1 cellular context compared by ENCODE assay signal in genomic region chr5:158461240-158461854, GRCh38.
TF ChIP-seq lines count a peak whose summit lies in the region.

No MANE protein-coding gene starts in this region.

TF ChIP-seq in HepG2, 621 proteins besides CTCF, POLR2A, EP300 and RAD21 (continued from another document and continues in another):
- no peak for TF ChIP-seq MLXIP (CRISPR knock-in tag; IDR thresholded peaks at IDR 0.05; ENCODE audit: borderline replicate concordance)
- no peak for TF ChIP-seq ZNF615 (CRISPR knock-in tag; IDR thresholded peaks at IDR 0.05; ENCODE audit: borderline replicate concordance)
- 0 out of 2 replicates have a peak, but pooled peaks have one; percentile 55 for TF ChIP-seq ZNF816 (CRISPR knock-in tag; IDR thresholded peaks at IDR 0.05; ENCODE audit: borderline replicate concordance)
- TF ChIP-seq MLLT10 (CRISPR knock-in tag; IDR thresholded peaks at IDR 0.05): no peak
- TF ChIP-seq LRRFIP1 (CRISPR knock-in tag; conservative IDR thresholded peaks at IDR 0.05): no peak
- TF ChIP-seq ZNF749 (CRISPR knock-in tag; IDR thresholded peaks at IDR 0.05; ENCODE audit: borderline replicate concordance): no peak
- TF ChIP-seq ZFAT (CRISPR knock-in tag; conservative IDR thresholded peaks at IDR 0.05): no peak
- TF ChIP-seq GFI1 (CRISPR knock-in tag; IDR thresholded peaks at IDR 0.05; ENCODE audit: borderline replicate concordance): 0 out of 2 replicates have a peak, but pooled peaks have one; percentile 47
- TF ChIP-seq, protein P1, sequence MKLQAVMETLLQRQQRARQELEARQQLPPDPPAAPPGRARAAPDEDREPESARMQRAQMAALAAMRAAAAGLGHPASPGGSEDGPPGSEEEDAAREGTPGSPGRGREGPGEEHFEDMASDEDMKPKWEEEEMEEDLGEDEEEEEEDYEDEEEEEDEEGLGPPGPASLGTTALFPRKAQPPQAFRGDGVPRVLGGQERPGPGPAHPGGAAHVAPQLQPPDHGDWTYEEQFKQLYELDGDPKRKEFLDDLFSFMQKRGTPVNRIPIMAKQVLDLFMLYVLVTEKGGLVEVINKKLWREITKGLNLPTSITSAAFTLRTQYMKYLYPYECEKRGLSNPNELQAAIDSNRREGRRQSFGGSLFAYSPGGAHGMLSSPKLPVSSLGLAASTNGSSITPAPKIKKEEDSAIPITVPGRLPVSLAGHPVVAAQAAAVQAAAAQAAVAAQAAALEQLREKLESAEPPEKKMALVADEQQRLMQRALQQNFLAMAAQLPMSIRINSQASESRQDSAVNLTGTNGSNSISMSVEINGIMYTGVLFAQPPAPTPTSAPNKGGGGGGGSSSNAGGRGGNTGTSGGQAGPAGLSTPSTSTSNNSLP (IDR thresholded peaks at IDR 0.05; ENCODE audit: low read depth, low read length): peak; percentile 44; the same call in 1 of the 2 replicates
- no peak for TF ChIP-seq MTF1 (CRISPR knock-in tag; IDR thresholded peaks at IDR 0.05)
- no peak for TF ChIP-seq GPBP1L1 (CRISPR knock-in tag; IDR thresholded peaks at IDR 0.05)
- TF ChIP-seq HNRNPL (IDR thresholded peaks at IDR 0.05; ENCODE audit: low read depth, low read length): no peak
- TF ChIP-seq ZNF546 (CRISPR knock-in tag; conservative IDR thresholded peaks at IDR 0.05): no peak
- TF ChIP-seq MLX (CRISPR knock-in tag; IDR thresholded peaks at IDR 0.05): peak; percentile 83
- TF ChIP-seq ZNF768 (CRISPR knock-in tag; IDR thresholded peaks at IDR 0.05): no peak
- no peak for TF ChIP-seq ZNF296 (CRISPR knock-in tag; conservative IDR thresholded peaks at IDR 0.05)
- no peak for TF ChIP-seq TMF1 (CRISPR knock-in tag; IDR thresholded peaks at IDR 0.05; ENCODE audit: low read depth)
- no peak for TF ChIP-seq CBX2 (IDR thresholded peaks at IDR 0.05; ENCODE audit: low read depth, low read length)
- no peak for TF ChIP-seq CBX2 (CRISPR knock-in tag; IDR thresholded peaks at IDR 0.05; ENCODE audit: low read depth)
- TF ChIP-seq ZNF577 (CRISPR knock-in tag; IDR thresholded peaks at IDR 0.05; ENCODE audit: borderline replicate concordance, low read depth): no peak
- TF ChIP-seq, protein P2, sequence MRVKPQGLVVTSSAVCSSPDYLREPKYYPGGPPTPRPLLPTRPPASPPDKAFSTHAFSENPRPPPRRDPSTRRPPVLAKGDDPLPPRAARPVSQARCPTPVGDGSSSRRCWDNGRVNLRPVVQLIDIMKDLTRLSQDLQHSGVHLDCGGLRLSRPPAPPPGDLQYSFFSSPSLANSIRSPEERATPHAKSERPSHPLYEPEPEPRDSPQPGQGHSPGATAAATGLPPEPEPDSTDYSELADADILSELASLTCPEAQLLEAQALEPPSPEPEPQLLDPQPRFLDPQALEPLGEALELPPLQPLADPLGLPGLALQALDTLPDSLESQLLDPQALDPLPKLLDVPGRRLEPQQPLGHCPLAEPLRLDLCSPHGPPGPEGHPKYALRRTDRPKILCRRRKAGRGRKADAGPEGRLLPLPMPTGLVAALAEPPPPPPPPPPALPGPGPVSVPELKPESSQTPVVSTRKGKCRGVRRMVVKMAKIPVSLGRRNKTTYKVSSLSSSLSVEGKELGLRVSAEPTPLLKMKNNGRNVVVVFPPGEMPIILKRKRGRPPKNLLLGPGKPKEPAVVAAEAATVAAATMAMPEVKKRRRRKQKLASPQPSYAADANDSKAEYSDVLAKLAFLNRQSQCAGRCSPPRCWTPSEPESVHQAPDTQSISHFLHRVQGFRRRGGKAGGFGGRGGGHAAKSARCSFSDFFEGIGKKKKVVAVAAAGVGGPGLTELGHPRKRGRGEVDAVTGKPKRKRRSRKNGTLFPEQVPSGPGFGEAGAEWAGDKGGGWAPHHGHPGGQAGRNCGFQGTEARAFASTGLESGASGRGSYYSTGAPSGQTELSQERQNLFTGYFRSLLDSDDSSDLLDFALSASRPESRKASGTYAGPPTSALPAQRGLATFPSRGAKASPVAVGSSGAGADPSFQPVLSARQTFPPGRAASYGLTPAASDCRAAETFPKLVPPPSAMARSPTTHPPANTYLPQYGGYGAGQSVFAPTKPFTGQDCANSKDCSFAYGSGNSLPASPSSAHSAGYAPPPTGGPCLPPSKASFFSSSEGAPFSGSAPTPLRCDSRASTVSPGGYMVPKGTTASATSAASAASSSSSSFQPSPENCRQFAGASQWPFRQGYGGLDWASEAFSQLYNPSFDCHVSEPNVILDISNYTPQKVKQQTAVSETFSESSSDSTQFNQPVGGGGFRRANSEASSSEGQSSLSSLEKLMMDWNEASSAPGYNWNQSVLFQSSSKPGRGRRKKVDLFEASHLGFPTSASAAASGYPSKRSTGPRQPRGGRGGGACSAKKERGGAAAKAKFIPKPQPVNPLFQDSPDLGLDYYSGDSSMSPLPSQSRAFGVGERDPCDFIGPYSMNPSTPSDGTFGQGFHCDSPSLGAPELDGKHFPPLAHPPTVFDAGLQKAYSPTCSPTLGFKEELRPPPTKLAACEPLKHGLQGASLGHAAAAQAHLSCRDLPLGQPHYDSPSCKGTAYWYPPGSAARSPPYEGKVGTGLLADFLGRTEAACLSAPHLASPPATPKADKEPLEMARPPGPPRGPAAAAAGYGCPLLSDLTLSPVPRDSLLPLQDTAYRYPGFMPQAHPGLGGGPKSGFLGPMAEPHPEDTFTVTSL (CRISPR knock-in tag; IDR thresholded peaks at IDR 0.05; ENCODE audit: borderline replicate concordance): peak; percentile 100
- no peak for TF ChIP-seq ZNF567 (CRISPR knock-in tag; IDR thresholded peaks at IDR 0.05; ENCODE audit: borderline replicate concordance)
- no peak for TF ChIP-seq KLF9 (CRISPR knock-in tag; IDR thresholded peaks at IDR 0.05; ENCODE audit: low read depth)
- peak; percentile 95 for TF ChIP-seq REPIN1 (CRISPR knock-in tag; IDR thresholded peaks at IDR 0.05; ENCODE audit: borderline replicate concordance, low read depth)
- no peak for TF ChIP-seq ZFYVE20 (CRISPR knock-in tag; IDR thresholded peaks at IDR 0.05; ENCODE audit: borderline replicate concordance, low read depth)
- peak; percentile 50; the same call in 1 of the 2 replicates for TF ChIP-seq LCORL (IDR thresholded peaks at IDR 0.05)
- peak; percentile 93 for TF ChIP-seq LCORL (CRISPR knock-in tag; IDR thresholded peaks at IDR 0.05)
- TF ChIP-seq, protein P3, sequence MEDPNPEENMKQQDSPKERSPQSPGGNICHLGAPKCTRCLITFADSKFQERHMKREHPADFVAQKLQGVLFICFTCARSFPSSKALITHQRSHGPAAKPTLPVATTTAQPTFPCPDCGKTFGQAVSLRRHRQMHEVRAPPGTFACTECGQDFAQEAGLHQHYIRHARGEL (CRISPR knock-in tag; IDR thresholded peaks at IDR 0.05): no peak
- no peak for TF ChIP-seq MBNL3 (CRISPR knock-in tag; conservative IDR thresholded peaks at IDR 0.05)
- TF ChIP-seq JUND (CRISPR knock-in tag; IDR thresholded peaks at IDR 0.05): peak; percentile 70; the same call in 1 of the 2 replicates
- TF ChIP-seq GRHL1 (CRISPR knock-in tag; conservative IDR thresholded peaks at IDR 0.05): no peak
- TF ChIP-seq CHD2 (IDR thresholded peaks at IDR 0.05; ENCODE audit: low read depth, low read length): no peak
- TF ChIP-seq, protein P4, sequence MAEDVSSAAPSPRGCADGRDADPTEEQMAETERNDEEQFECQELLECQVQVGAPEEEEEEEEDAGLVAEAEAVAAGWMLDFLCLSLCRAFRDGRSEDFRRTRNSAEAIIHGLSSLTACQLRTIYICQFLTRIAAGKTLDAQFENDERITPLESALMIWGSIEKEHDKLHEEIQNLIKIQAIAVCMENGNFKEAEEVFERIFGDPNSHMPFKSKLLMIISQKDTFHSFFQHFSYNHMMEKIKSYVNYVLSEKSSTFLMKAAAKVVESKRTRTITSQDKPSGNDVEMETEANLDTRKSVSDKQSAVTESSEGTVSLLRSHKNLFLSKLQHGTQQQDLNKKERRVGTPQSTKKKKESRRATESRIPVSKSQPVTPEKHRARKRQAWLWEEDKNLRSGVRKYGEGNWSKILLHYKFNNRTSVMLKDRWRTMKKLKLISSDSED (CRISPR knock-in tag; IDR thresholded peaks at IDR 0.05): no peak
- TF ChIP-seq HOXA3 (CRISPR knock-in tag; IDR thresholded peaks at IDR 0.05): peak; percentile 91
- peak; percentile 86 for TF ChIP-seq HHEX (CRISPR knock-in tag; IDR thresholded peaks at IDR 0.05)
- TF ChIP-seq MED8 (CRISPR knock-in tag; IDR thresholded peaks at IDR 0.05; ENCODE audit: insufficient replicate concordance): no peak
- peak; percentile 94 for TF ChIP-seq NR2C2 (CRISPR knock-in tag; IDR thresholded peaks at IDR 0.05; ENCODE audit: borderline replicate concordance)
- no peak for TF ChIP-seq ZNF343 (CRISPR knock-in tag; IDR thresholded peaks at IDR 0.05)
- TF ChIP-seq TAF15 (IDR thresholded peaks at IDR 0.05; ENCODE audit: low read depth, low read length, poor library complexity, severe bottlenecking): no peak
- TF ChIP-seq, protein P5, sequence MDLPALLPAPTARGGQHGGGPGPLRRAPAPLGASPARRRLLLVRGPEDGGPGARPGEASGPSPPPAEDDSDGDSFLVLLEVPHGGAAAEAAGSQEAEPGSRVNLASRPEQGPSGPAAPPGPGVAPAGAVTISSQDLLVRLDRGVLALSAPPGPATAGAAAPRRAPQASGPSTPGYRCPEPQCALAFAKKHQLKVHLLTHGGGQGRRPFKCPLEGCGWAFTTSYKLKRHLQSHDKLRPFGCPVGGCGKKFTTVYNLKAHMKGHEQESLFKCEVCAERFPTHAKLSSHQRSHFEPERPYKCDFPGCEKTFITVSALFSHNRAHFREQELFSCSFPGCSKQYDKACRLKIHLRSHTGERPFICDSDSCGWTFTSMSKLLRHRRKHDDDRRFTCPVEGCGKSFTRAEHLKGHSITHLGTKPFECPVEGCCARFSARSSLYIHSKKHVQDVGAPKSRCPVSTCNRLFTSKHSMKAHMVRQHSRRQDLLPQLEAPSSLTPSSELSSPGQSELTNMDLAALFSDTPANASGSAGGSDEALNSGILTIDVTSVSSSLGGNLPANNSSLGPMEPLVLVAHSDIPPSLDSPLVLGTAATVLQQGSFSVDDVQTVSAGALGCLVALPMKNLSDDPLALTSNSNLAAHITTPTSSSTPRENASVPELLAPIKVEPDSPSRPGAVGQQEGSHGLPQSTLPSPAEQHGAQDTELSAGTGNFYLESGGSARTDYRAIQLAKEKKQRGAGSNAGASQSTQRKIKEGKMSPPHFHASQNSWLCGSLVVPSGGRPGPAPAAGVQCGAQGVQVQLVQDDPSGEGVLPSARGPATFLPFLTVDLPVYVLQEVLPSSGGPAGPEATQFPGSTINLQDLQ (CRISPR knock-in tag; IDR thresholded peaks at IDR 0.05): no peak
- TF ChIP-seq ZNF747 (CRISPR knock-in tag; IDR thresholded peaks at IDR 0.05; ENCODE audit: borderline replicate concordance): peak; percentile 45; the same call in 1 of the 2 replicates
